In genomic region chr19:13330285-13330684, GRCh38 we compare ENCODE assay signal across 8 cellular contexts.
"Had no signal": no experiment of that assay in that cellular context is flagged by ENCODE, and none has a peak within 500 bp of the region (broad histone marks: within the 10 kb centered on the region; RNA-seq: fewer than 3 reads in every experiment).

No MANE protein-coding gene starts in this region.

- ATAC-seq: GM12878 had no signal

- FAIRE-seq: G401.6, GM12878, GM12891, GM12892, GM18507, GM19239 had no signal

- DNase-seq: GDM1, GF-D8 had no signal

- H3K4me3 ChIP-seq: GM12878 had no signal
